ENCODE assay signal across 8 cellular contexts in genomic region chr17:75764711-75765421, GRCh38. TPM values are rescaled to one million over a fixed set of nuclear protein-coding genes. Genes with fewer than 3 reads are reported as not detected.
DNase-seq lines count a peak whose midpoint lies in the region; ATAC-seq and TF ChIP-seq lines count a peak whose summit lies in the region.

GALK1 (minus strand) TSS chr17:75765192; CDS start chr17:75765136, 56 bp downstream.

- peak within 1 kb of the TSS; percentile 79 for H3K27ac Mint-ChIP-seq in activated naive CD4-positive, alpha-beta T cell treated with anti-CD3 and anti-CD28 coated beads for 36 hours

- peaks cover 10% of the 10 kb centered on the region for H3K4me1 Mint-ChIP-seq in activated naive CD4-positive, alpha-beta T cell treated with anti-CD3 and anti-CD28 coated beads for 36 hours (ENCODE audit: low read depth)

- H3K36me3 ChIP-seq in BLaER1 treated with 17β-estradiol and CSF1 and Interleukin-3, amounts not matched to agents 10 nM and 100 nM: peaks cover 0 to 7% (median 2%) of the 10 kb centered on the region in 11 experiments; a peak in 3 of 22 replicates
- H3K36me3 ChIP-seq in SJCRH30: no peaks in the 10 kb centered on the region
- no peaks in the 10 kb centered on the region for H3K36me3 ChIP-seq in transverse colon

- peak within 1 kb of the TSS; percentile 88 to 100 (median 98) for H3K4me2 ChIP-seq in BLaER1 treated with 17β-estradiol and CSF1 and Interleukin-3, amounts not matched to agents 10 nM and 100 nM

- H3K27me3 Mint-ChIP-seq in activated naive CD4-positive, alpha-beta T cell treated with anti-CD3 and anti-CD28 coated beads for 36 hours (ENCODE audit: low read depth): no peaks in the 10 kb centered on the region

- no peak for TF ChIP-seq EP300 in transverse colon (IDR thresholded peaks at IDR 0.05; ENCODE audit: low read depth)

- H3K4me3 Mint-ChIP-seq in activated naive CD4-positive, alpha-beta T cell treated with anti-CD3 and anti-CD28 coated beads for 36 hours: peak within 1 kb of the TSS; percentile 84

- H3K9me3 Mint-ChIP-seq in activated naive CD4-positive, alpha-beta T cell treated with anti-CD3 and anti-CD28 coated beads for 36 hours: no peaks in the 10 kb centered on the region

- H3K27me3 ChIP-seq in BLaER1 treated with 17β-estradiol and CSF1 and Interleukin-3, amounts not matched to agents 10 nM and 100 nM: no peaks in the 10 kb centered on the region
- H3K27me3 ChIP-seq in SJCRH30: no peaks in the 10 kb centered on the region
- H3K27me3 ChIP-seq in transverse colon: no peaks in the 10 kb centered on the region

- intact Hi-C loops in activated naive CD4-positive, alpha-beta T cell treated with anti-CD3 and anti-CD28 coated beads for 36 hours (cut with micrococcal nuclease): loop anchor here (1.0 to 2.0 kb wide), 3 partner anchors 19 to 131 kb away; partner anchors contain the start of genes TRIM65 and UNK
- intact Hi-C loops in transverse colon (cut with DNase I; ENCODE audit: low total_unique reads): loop anchor here (10.0 kb wide), 1 partner anchor 1330 kb away; the partner anchor contains the start of gene GPRC5C

- H3K4me3 ChIP-seq in BLaER1 treated with 17β-estradiol and CSF1 and Interleukin-3, amounts not matched to agents 10 nM and 100 nM: peak within 1 kb of the TSS; percentile 65 to 77 (median 68)
- H3K4me3 ChIP-seq in SJCRH30 (peak within 1 kb of the TSS; percentile 63), transverse colon (peak within 1 kb of the TSS; percentile 52 to 67 (median 58))

- in situ Hi-C loops in transverse colon (cut with MboI; ENCODE audit: low pct_ligation_motif_present in 1 of 4, low pct_unique_long_range_greater_than_20kb in 1 of 4, low sequenced_read_pairs in 3 of 4): loop anchor here in 1 of 4 donors (25.0 kb wide), 1 partner anchor 122 kb away; the partner anchor contains the start of genes TRIM47 and TRIM65

- CTCF ChIA-PET in activated naive CD4-positive, alpha-beta T cell treated with anti-CD3 and anti-CD28 coated beads for 36 hours (lab: Charles Lee): interaction anchor here (0.6 to 5.2 kb wide), 25 partner anchors 8 to 481 kb away, joined by 3 to 76 read pairs (median 4); partner anchors contain the start of genes SMIM5, TRIM47, UNK and WBP2

- peak within 1 kb of the TSS; percentile 72 to 86 (median 81) for H3K9ac ChIP-seq in BLaER1 treated with 17β-estradiol and CSF1 and Interleukin-3, amounts not matched to agents 10 nM and 100 nM

- DNase-seq in SJCRH30 (peak; percentile 84), germinal center (ENCODE audit: low spot score) (peak; percentile 88), occipital lobe (lab: John Stamatoyannopoulos, UW) (peak; percentile 55), transverse colon (peak; percentile 82)
- peak; percentile 82 for DNase-seq in activated naive CD4-positive, alpha-beta T cell treated with anti-CD3 and anti-CD28 coated beads for 36 hours

- ATAC-seq in HG03521 (IDR thresholded peaks at IDR 0.05; ENCODE audit: unreplicated experiment): peak; percentile 61

- peaks cover 18 to 33% (median 26%) of the 10 kb centered on the region in 10 experiments for H3K4me1 ChIP-seq in BLaER1 treated with 17β-estradiol and CSF1 and Interleukin-3, amounts not matched to agents 10 nM and 100 nM
- peaks cover 7% of the 10 kb centered on the region for H3K4me1 ChIP-seq in SJCRH30
- peaks cover 6 to 24% (median 17%) of the 10 kb centered on the region in 4 donors for H3K4me1 ChIP-seq in transverse colon

- 0% methylated on average over 37 of the region's 71 CpGs; no CpG with 5 or more reads in 1 of the 2 donors for WGBS in transverse colon (ENCODE audit: low coverage in 1 of 2), 2 donors

- H3K27ac ChIP-seq in BLaER1 treated with 17β-estradiol and CSF1 and Interleukin-3, amounts not matched to agents 10 nM and 100 nM: peak within 1 kb of the TSS; percentile 63 to 86 (median 79)
- H3K27ac ChIP-seq in SJCRH30: peak within 1 kb of the TSS; percentile 34
- H3K27ac ChIP-seq in transverse colon: peak within 1 kb of the TSS; percentile 85 to 89 (median 88)

- H3K36me3 Mint-ChIP-seq in activated naive CD4-positive, alpha-beta T cell treated with anti-CD3 and anti-CD28 coated beads for 36 hours (ENCODE audit: low read depth): peaks cover 4% of the 10 kb centered on the region

- peaks cover 0 to 6% (median 0%) of the 10 kb centered on the region in 11 experiments; a peak in 1 of 22 replicates for H4K20me1 ChIP-seq in BLaER1 treated with 17β-estradiol and CSF1 and Interleukin-3, amounts not matched to agents 10 nM and 100 nM

- no peaks in the 10 kb centered on the region for H3K9me3 ChIP-seq in BLaER1 treated with 17β-estradiol and CSF1 and Interleukin-3, amounts not matched to agents 10 nM and 100 nM (replicated peaks in 1 of 11)
- H3K9me3 ChIP-seq in SJCRH30 (replicated peaks): no peaks in the 10 kb centered on the region
- no peaks in the 10 kb centered on the region for H3K9me3 ChIP-seq in transverse colon

- TF ChIP-seq POLR2A in GM19193 (IDR thresholded peaks at IDR 0.05; ENCODE audit: extremely low read depth, insufficient read depth, insufficient read length) (peak; percentile 35), transverse colon (IDR thresholded peaks at IDR 0.05) (peak; percentile 55)

- peak in 3 of 5 experiments; percentile 51 to 71 (median 59) for TF ChIP-seq CTCF in transverse colon (IDR thresholded peaks at IDR 0.05)

RNA-seq across cellular contexts. Expression of gene GALK1, which starts in this region (rescaled TPM):
- total RNA-seq in SJCRH30 (2014; rRNA removed; shearing (Covaris generic)): 29.0 and 31.5 TPM in 2 replicates
- total RNA-seq in activated naive CD4-positive, alpha-beta T cell treated with anti-CD3 and anti-CD28 coated beads for 36 hours: 10 to 100 TPM; 48.7 to 50.2 TPM
- 11.4 TPM for total RNA-seq in occipital lobe
- 100 to 1,000 TPM in 1 of 4 donors, 10 to 100 TPM in 1, 1 to 10 TPM in 2; 9.3 to 116 (median 30.9) TPM for total RNA-seq in transverse colon

Comparison
In these comparisons a context has a peak if more than half of its experiments do, and no peak if none do; other contexts are left out.
1. Peak in every context shown above with its lines: DNase-seq, ATAC-seq, H3K4me3 ChIP-seq and H3K27ac ChIP-seq.
2. H3K27ac ChIP-seq: peak in every context shown above with its lines; median percentile 88 in transverse colon; 79 in BLaER1 treated with 17β-estradiol and CSF1 and Interleukin-3, amounts not matched to agents 10 nM and 100 nM; 34 in SJCRH30.